In the genomic region with DNA sequence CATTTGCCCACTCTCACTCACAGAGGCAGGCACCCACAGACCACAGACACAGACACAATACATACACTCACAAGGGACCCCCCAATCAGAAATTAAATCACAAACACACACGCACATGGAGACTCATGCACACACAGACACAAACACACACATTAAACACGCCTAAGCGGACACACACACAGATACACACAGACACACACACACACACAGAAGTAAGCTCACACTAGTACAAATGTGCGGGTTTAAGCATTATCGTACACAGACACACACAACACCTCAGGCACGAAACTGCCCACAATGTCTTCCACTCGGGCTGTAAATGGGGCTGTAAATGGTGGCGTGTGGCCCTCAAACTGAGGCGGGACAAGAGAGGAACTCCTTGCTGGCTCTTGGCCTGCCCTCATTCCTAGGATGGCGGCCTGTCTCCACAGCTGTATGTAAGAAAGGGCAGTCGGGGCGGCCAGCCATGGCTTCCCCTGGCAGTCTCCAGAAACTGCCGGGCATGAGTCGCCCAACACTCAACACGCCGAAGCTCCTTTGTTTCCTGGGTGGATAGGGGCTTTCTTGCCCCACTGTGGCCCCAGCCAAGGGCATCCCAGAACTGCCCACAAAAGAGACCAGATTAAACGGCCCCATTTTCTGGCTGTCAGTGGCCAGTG, we compare ENCODE assay signal across 12 cellular contexts. TPM values are rescaled to one million over a fixed set of nuclear protein-coding genes. Genes with fewer than 3 reads are reported as not detected.
DNase-seq lines count a peak whose midpoint lies in the region; ATAC-seq and TF ChIP-seq lines count a peak whose summit lies in the region.
"Had no signal": no experiment of that assay in that cellular context is flagged by ENCODE, and none has a peak within 500 bp of the region (broad histone marks: within the 10 kb centered on the region; RNA-seq: fewer than 3 reads in every experiment).

No MANE protein-coding gene starts in this region.

- H3K27me3 Mint-ChIP-seq in stimulated activated naive CD8-positive, alpha-beta T cell treated with anti-CD3 and anti-CD28 coated beads, Interleukin-15, Interleukin-2, amounts not matched to agents 100 ng/mL and 50 ng/mL, for 24 hours = no peaks in the 10 kb centered on the region
- H3K27me3 Mint-ChIP-seq in natural killer cell (ENCODE audit: low read depth in 2 of 2) = no peaks in the 10 kb centered on the region

- no peak for ATAC-seq in stimulated activated naive CD8-positive, alpha-beta T cell treated with anti-CD3 and anti-CD28 coated beads, Interleukin-15, Interleukin-2, amounts not matched to agents 100 U/mL and 50 U/mL, for 24 hours
- peak in 1 of 3 donors; percentile 1 for ATAC-seq in natural killer cell
- ATAC-seq: HCT116 had no signal

- no peaks in the 10 kb centered on the region for H3K36me3 ChIP-seq in mammary epithelial cell (ENCODE audit: insufficient read depth, low read length)
- H3K36me3 ChIP-seq in brain microvascular endothelial cell (replicated peaks) = no peaks in the 10 kb centered on the region
- no peaks in the 10 kb centered on the region for H3K36me3 ChIP-seq in PC-9 (ENCODE audit: low read depth)
- H3K36me3 ChIP-seq: cardiac muscle cell had no signal

- H4K20me1 ChIP-seq in mammary epithelial cell (ENCODE audit: insufficient read depth, low read length) = no peaks in the 10 kb centered on the region
- no peaks in the 10 kb centered on the region for H4K20me1 ChIP-seq in PC-9 (ENCODE audit: insufficient read depth)

- no peak overlapping the region for H3K9ac ChIP-seq in mammary epithelial cell (ENCODE audit: insufficient read depth, low read length)

- no peaks in the 10 kb centered on the region for H3F3A ChIP-seq in PC-9 (ENCODE audit: insufficient read depth, low read depth)

- H3K4me1 ChIP-seq in mammary epithelial cell (ENCODE audit: insufficient read depth, low read length) (no peaks in the 10 kb centered on the region), PC-9 (replicated peaks; ENCODE audit: insufficient read depth) (no peaks in the 10 kb centered on the region)

- dilution Hi-C loops in mammary epithelial cell (cut with HindIII; ENCODE audit: low sequenced_read_pairs) = no loop called here

- in situ Hi-C loops in mammary epithelial cell (cut with MboI; ENCODE audit: low sequenced_read_pairs in 2 of 2) = no loop called here
- in situ Hi-C loops in brain microvascular endothelial cell (cut with HindIII; ENCODE audit: low pct_ligation_motif_present, low sequenced_read_pairs) = no loop called here

- H3K4me2 ChIP-seq in mammary epithelial cell (ENCODE audit: insufficient read depth, low read depth, low read length) (peak overlapping the region; percentile 39), PC-9 (no peak overlapping the region)

- peaks cover 14% of the 10 kb centered on the region for H3K36me3 Mint-ChIP-seq in stimulated activated naive CD8-positive, alpha-beta T cell treated with anti-CD3 and anti-CD28 coated beads, Interleukin-15, Interleukin-2, amounts not matched to agents 100 ng/mL and 50 ng/mL, for 24 hours (ENCODE audit: low read depth)
- no peaks in the 10 kb centered on the region for H3K36me3 Mint-ChIP-seq in natural killer cell

- H3K4me3 ChIP-seq in mammary epithelial cell (replicated peaks in 1 of 3; ENCODE audit: insufficient read depth in 1 of 3, low read depth in 2 of 3, low read length in 3 of 3) (peak overlapping the region; percentile 19 to 44 (median 26)), brain microvascular endothelial cell (ENCODE audit: low read depth, low read length) (no peak overlapping the region), PC-9 (no peak overlapping the region)
- H3K4me3 ChIP-seq: cardiac muscle cell had no signal

- H3K9me3 ChIP-seq in mammary epithelial cell (replicated peaks; ENCODE audit: insufficient read depth, low read length) (no peaks in the 10 kb centered on the region), PC-9 (ENCODE audit: insufficient read depth, low read depth) (no peaks in the 10 kb centered on the region)

- no peaks in the 10 kb centered on the region for H3K9me3 Mint-ChIP-seq in stimulated activated naive CD8-positive, alpha-beta T cell treated with anti-CD3 and anti-CD28 coated beads, Interleukin-15, Interleukin-2, amounts not matched to agents 100 ng/mL and 50 ng/mL, for 24 hours
- no peaks in the 10 kb centered on the region for H3K9me3 Mint-ChIP-seq in natural killer cell

- H3K27ac ChIP-seq in mammary epithelial cell (ENCODE audit: insufficient read depth, low read depth, low read length) = no peak overlapping the region
- no peak overlapping the region for H3K27ac ChIP-seq in brain microvascular endothelial cell
- no peak overlapping the region for H3K27ac ChIP-seq in PC-9
- H3K27ac ChIP-seq: cardiac muscle cell had no signal

- no peak for TF ChIP-seq CTCF in mammary epithelial cell (conservative IDR thresholded peaks at IDR 0.05 in 1 of 2, IDR thresholded peaks at IDR 0.05 in 1 of 2; ENCODE audit: extremely low read depth in 1 of 2, insufficient read depth in 1 of 2, low read depth in 1 of 2, low read length in 2 of 2)
- TF ChIP-seq CTCF in natural killer cell (IDR thresholded peaks at IDR 0.05) = no peak
- TF ChIP-seq CTCF in brain microvascular endothelial cell (IDR thresholded peaks at IDR 0.05; ENCODE audit: low read depth, low read length, missing control alignments) = no peak
- no peak for TF ChIP-seq CTCF in PC-9 (conservative IDR thresholded peaks at IDR 0.05)

- no peak overlapping the region for H3K4me3 Mint-ChIP-seq in stimulated activated naive CD8-positive, alpha-beta T cell treated with anti-CD3 and anti-CD28 coated beads, Interleukin-15, Interleukin-2, amounts not matched to agents 100 ng/mL and 50 ng/mL, for 24 hours
- H3K4me3 Mint-ChIP-seq in natural killer cell = peak overlapping the region; percentile 84

- H3K4me1 Mint-ChIP-seq in stimulated activated naive CD8-positive, alpha-beta T cell treated with anti-CD3 and anti-CD28 coated beads, Interleukin-15, Interleukin-2, amounts not matched to agents 100 ng/mL and 50 ng/mL, for 24 hours (ENCODE audit: low read depth) = peaks cover 33% of the 10 kb centered on the region
- peaks cover 18 to 20% of the 10 kb centered on the region in 2 donors for H3K4me1 Mint-ChIP-seq in natural killer cell

- 50% methylated on average over 12 of the region's 17 CpGs for WGBS in mammary epithelial cell (ENCODE audit: low coverage, missing lambda C conversion rate)

- H3K9me2 ChIP-seq in PC-9 (ENCODE audit: insufficient read depth) = no peaks in the 10 kb centered on the region

- intact Hi-C loops in mammary epithelial cell (cut with micrococcal nuclease) (no loop called here), natural killer cell (cut with micrococcal nuclease) (no loop called here), PC-9 (cut with micrococcal nuclease; ENCODE audit: unreplicated experiment) (no loop called here)

- H3K27me3 ChIP-seq in mammary epithelial cell (ENCODE audit: insufficient read depth, low read length) = peaks cover 4% of the 10 kb centered on the region
- no peaks in the 10 kb centered on the region for H3K27me3 ChIP-seq in brain microvascular endothelial cell (replicated peaks)
- H3K27me3 ChIP-seq in PC-9 (ENCODE audit: insufficient read depth, low read depth) = no peaks in the 10 kb centered on the region
- H3K27me3 ChIP-seq: cardiac muscle cell had no signal

- BruUV-seq in mammary epithelial cell (replicated peaks; lab: Mats Ljungman, UMichigan) = no TSS peak
- no TSS peak for BruUV-seq in PC-9 (replicated peaks; lab: Mats Ljungman, UMichigan)

- H2AFZ ChIP-seq in mammary epithelial cell (ENCODE audit: low read depth, low read length) = peak overlapping the region; percentile 71
- H2AFZ ChIP-seq in PC-9 = no peak overlapping the region

- H3K27ac Mint-ChIP-seq in stimulated activated naive CD8-positive, alpha-beta T cell treated with anti-CD3 and anti-CD28 coated beads, Interleukin-15, Interleukin-2, amounts not matched to agents 100 ng/mL and 50 ng/mL, for 24 hours = peak overlapping the region; percentile 24
- H3K27ac Mint-ChIP-seq in natural killer cell = peak overlapping the region in 1 of 2 donors; percentile 82

- POLR2A ChIA-PET in PC-9 (lab: Charles Lee; ENCODE audit: unreplicated experiment) = no interaction called here

- no peak for DNase-seq in stimulated activated naive CD8-positive, alpha-beta T cell treated with anti-CD3 and anti-CD28 coated beads, Interleukin-15, Interleukin-2, amounts not matched to agents 100 U/mL and 50 U/mL, for 24 hours
- DNase-seq in mammary epithelial cell (no peak), natural killer cell (no peak), brain microvascular endothelial cell (no peak), NCI-H69 (lab: John Stamatoyannopoulos, UW) (no peak), PC-9 (no peak)
- DNase-seq in stimulated activated CD4-positive, alpha-beta T cell treated with anti-CD3 and anti-CD28 coated beads, Interleukin-4, amount 100 ng/mL, for 4 hours = no peak
- DNase-seq: NK-92 treated with Interleukin-12 subunit alpha and Interleukin-12 subunit beta, amount 100 ng/mL, for 24 hours; SW 1271 had no signal

- CTCF ChIA-PET in mammary epithelial cell (lab: Charles Lee; ENCODE audit: low non-redundant PET) (interaction anchor here (0.6 kb wide), 1 partner anchor 195 kb away, joined by 3 read pairs; no protein-coding TSS in a partner anchor), PC-9 (lab: Charles Lee) (no interaction called here)

- H3K79me2 ChIP-seq in mammary epithelial cell (ENCODE audit: insufficient read depth, low read length) (no peaks in the 10 kb centered on the region), PC-9 (ENCODE audit: low read depth) (no peaks in the 10 kb centered on the region)

RNA-seq across cellular contexts. Expression of gene NBDY, which starts 53.9 kb away (rescaled TPM):
- 10 to 100 TPM; 12.5 to 54.3 TPM for total RNA-seq in mammary epithelial cell
- 37.9 TPM for polyA plus RNA-seq in mammary epithelial cell
- polyA minus RNA-seq in mammary epithelial cell = 39.8 TPM
- 10 to 100 TPM; 16.0 to 23.6 (median 16.6) TPM for total RNA-seq in natural killer cell
- 76.6 and 99.3 TPM in 2 replicates for total RNA-seq in PC-9 (2021)

Comparison
In these comparisons a context has a peak if more than half of its experiments do, and no peak if none do; other contexts are left out.
1. H3K4me3 ChIP-seq: peak in mammary epithelial cell (3 of 3); none in brain microvascular endothelial cell (single experiment) and PC-9 (single experiment).